Comparison of ENCODE assay signal across 24 cellular contexts in the genomic region with DNA sequence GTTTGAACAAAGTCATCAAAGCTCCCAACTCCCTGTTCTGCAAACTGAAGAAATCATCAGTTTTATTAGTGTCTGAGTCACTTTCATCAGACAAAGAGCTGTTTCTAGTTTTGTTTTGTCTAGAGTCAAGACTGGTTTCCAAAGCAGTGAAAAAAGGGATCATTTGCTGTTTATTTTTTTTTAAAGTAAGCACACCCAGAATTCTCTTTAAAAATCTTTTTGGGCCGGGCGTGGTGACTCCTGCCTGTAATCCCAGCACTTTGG.
DNase-seq lines count a peak whose midpoint lies in the region; ATAC-seq and TF ChIP-seq lines count a peak whose summit lies in the region.
"Had no signal": no experiment of that assay in that cellular context is flagged by ENCODE, and none has a peak within 500 bp of the region (broad histone marks: within the 10 kb centered on the region; RNA-seq: fewer than 3 reads in every experiment).

No MANE protein-coding gene starts in this region.

- no peak overlapping the region for H3K4me3 Mint-ChIP-seq in glutamatergic neuron (ENCODE audit: unreplicated experiment)
- H3K4me3 Mint-ChIP-seq: activated T-cell treated with anti-CD3 and anti-CD28 coated beads, Interleukin-2, amount 50 U/mL, for 24 hours; CD8-positive, alpha-beta memory T cell; effector memory CD8-positive, alpha-beta T cell; stimulated activated naive CD8-positive, alpha-beta T cell treated with anti-CD3 and anti-CD28 coated beads, Interleukin-15, amount 100 ng/mL, for 72 hours; T-helper 1 cell treated with Interleukin-12 subunit alpha and Interleukin-12 subunit beta and Interleukin-4 antibody, amounts not matched to agents 30 μg/mL and 1 μg/mL, for 36 hours had no signal

- H3K27me3 Mint-ChIP-seq in glutamatergic neuron (ENCODE audit: unreplicated experiment): peaks cover 5% of the 10 kb centered on the region
- H3K27me3 Mint-ChIP-seq: activated T-cell treated with anti-CD3 and anti-CD28 coated beads, Interleukin-2, amount 50 U/mL, for 24 hours; CD8-positive, alpha-beta memory T cell; effector memory CD8-positive, alpha-beta T cell had no signal

- peaks cover 12% of the 10 kb centered on the region for H3K9me3 Mint-ChIP-seq in glutamatergic neuron (ENCODE audit: unreplicated experiment)
- H3K9me3 Mint-ChIP-seq: activated T-cell treated with anti-CD3 and anti-CD28 coated beads, Interleukin-2, amount 50 U/mL, for 24 hours; stimulated activated naive CD8-positive, alpha-beta T cell treated with anti-CD3 and anti-CD28 coated beads, Interleukin-15, amount 100 ng/mL, for 72 hours; T-helper 1 cell treated with Interleukin-12 subunit alpha and Interleukin-12 subunit beta and Interleukin-4 antibody, amounts not matched to agents 30 μg/mL and 1 μg/mL, for 36 hours had no signal

- no peak for TF ChIP-seq CTCF in glutamatergic neuron (IDR thresholded peaks at IDR 0.05; ENCODE audit: partially characterized antibody, unreplicated experiment)

- peak; percentile 56 for ATAC-seq in GM21360 (IDR thresholded peaks at IDR 0.05; ENCODE audit: unreplicated experiment)
- ATAC-seq in GM18907 (IDR thresholded peaks at IDR 0.05; ENCODE audit: unreplicated experiment): no peak
- ATAC-seq: effector memory CD8-positive, alpha-beta T cell; K562; right cardiac atrium; stimulated activated naive CD8-positive, alpha-beta T cell treated with anti-CD3 and anti-CD28 coated beads, Interleukin-15, amount 100 ng/mL, for 72 hours had no signal

- peaks cover 15% of the 10 kb centered on the region for H3K4me1 Mint-ChIP-seq in glutamatergic neuron (ENCODE audit: low read depth, unreplicated experiment)
- H3K4me1 Mint-ChIP-seq: CD8-positive, alpha-beta memory T cell; stimulated activated naive CD8-positive, alpha-beta T cell treated with anti-CD3 and anti-CD28 coated beads, Interleukin-15, amount 100 ng/mL, for 72 hours had no signal

- H3K27ac Mint-ChIP-seq in glutamatergic neuron (ENCODE audit: unreplicated experiment): peak overlapping the region; percentile 56
- H3K27ac Mint-ChIP-seq: activated T-cell treated with anti-CD3 and anti-CD28 coated beads, Interleukin-2, amount 50 U/mL, for 24 hours; CD8-positive, alpha-beta memory T cell; effector memory CD8-positive, alpha-beta T cell; stimulated activated naive CD8-positive, alpha-beta T cell treated with anti-CD3 and anti-CD28 coated beads, Interleukin-15, amount 100 ng/mL, for 72 hours; T-helper 1 cell treated with Interleukin-12 subunit alpha and Interleukin-12 subunit beta and Interleukin-4 antibody, amounts not matched to agents 30 μg/mL and 1 μg/mL, for 36 hours had no signal

- peak; percentile 3 for DNase-seq in AG08395 (ENCODE audit: low spot score)
- peak; percentile 32 for DNase-seq in LHCN-M2 (ENCODE audit: low read depth)
- DNase-seq in glutamatergic neuron: no peak
- DNase-seq in NCI-H1092 (lab: John Stamatoyannopoulos, UW): no peak
- no peak for DNase-seq in mesenteric fat pad (ENCODE audit: low spot score)
- no peak for DNase-seq in DMS 273 treated with DMSO at 0.1 percent for 48 hours (lab: John Stamatoyannopoulos, UW)
- DNase-seq: 8988T; activated T-cell treated with anti-CD3 and anti-CD28 coated beads, Interleukin-2, amount 50 U/mL, for 24 hours; AML-193; CD8-positive, alpha-beta memory T cell; DMS53; effector memory CD8-positive, alpha-beta T cell; GDM1; HCEC 1CT; kidney; NCI-H1436 treated with DMSO at 0.1 percent for 48 hours; NCI-H510A treated with DMSO at 0.1 percent for 48 hours; right cardiac atrium; stimulated activated naive CD8-positive, alpha-beta T cell treated with anti-CD3 and anti-CD28 coated beads, Interleukin-15, amount 100 ng/mL, for 72 hours; transverse colon had no signal

- no peaks in the 10 kb centered on the region for H3K36me3 Mint-ChIP-seq in glutamatergic neuron (ENCODE audit: unreplicated experiment)
- H3K36me3 Mint-ChIP-seq: CD8-positive, alpha-beta memory T cell had no signal

Comparison
In these comparisons a context has a peak if more than half of its experiments do, and no peak if none do; other contexts are left out.
1. DNase-seq: peak in AG08395 (single experiment) and LHCN-M2 (single experiment); none in glutamatergic neuron (single experiment), NCI-H1092 (single experiment), mesenteric fat pad (single experiment) and DMS 273 treated with DMSO at 0.1 percent for 48 hours (single experiment).